In genomic region chr7:72748649-72749048, GRCh38 we compare ENCODE assay signal across 7 cellular contexts.
A peak's percentile ranks its signal among the peaks of the same experiment; 100 is the strongest.
DNase-seq lines count a peak whose midpoint lies in the region; TF ChIP-seq lines count a peak whose summit lies in the region.
"Not testable (repeated sequence)": the region's sequence is repeated elsewhere in the genome, so short reads cannot be mapped to it uniquely, and the experiment has no call there.

No MANE protein-coding gene starts in this region.

- DNase-seq in BJ (ENCODE audit: low read depth) (peak; percentile 0), HCEC 1CT (peak; percentile 1), NCI-H226 (peak; percentile 26), amniotic epithelial cell (ENCODE audit: low read depth) (peak; percentile 45), epithelial cell of esophagus (ENCODE audit: low read depth) (peak; percentile 27), foreskin fibroblast (peak; percentile 1 to 19), myocyte (ENCODE audit: low read depth) (peak; percentile 9)

- CTCF ChIA-PET in BJ (lab: Yijun Ruan, JAX) = not testable (repeated sequence)

- TF ChIP-seq CTCF in BJ (IDR thresholded peaks at IDR 0.05; ENCODE audit: insufficient read depth, low read depth, low read length); epithelial cell of esophagus (IDR thresholded peaks at IDR 0.05; ENCODE audit: insufficient read depth, low read depth, low read length, missing control alignments); foreskin fibroblast (IDR thresholded peaks at IDR 0.05; ENCODE audit: low read depth, low read length): not testable (repeated sequence)

- not testable (repeated sequence) for H3K36me3 ChIP-seq in BJ (ENCODE audit: control insufficient read depth, insufficient read depth, low read length)

- POLR2A ChIA-PET in BJ (lab: Charles Lee) = not testable (repeated sequence)

- H3K4me3 ChIP-seq in BJ (ENCODE audit: low read depth, low read length); epithelial cell of esophagus (ENCODE audit: low read length); foreskin fibroblast (ENCODE audit: low read depth in 1 of 2, low read length in 2 of 2): not testable (repeated sequence)

- H3K27me3 ChIP-seq in BJ (ENCODE audit: control insufficient read depth, insufficient read depth, low read length) = not testable (repeated sequence)
